In genomic region chr16:1990336-1991134, GRCh38 we compare ENCODE assay signal across 8 cellular contexts. TPM values are rescaled to one million over a fixed set of nuclear protein-coding genes. Genes with fewer than 3 reads are reported as not detected.
DNase-seq lines count a peak whose midpoint lies in the region; ATAC-seq and TF ChIP-seq lines count a peak whose summit lies in the region.

No MANE protein-coding gene starts in this region.

- WGBS in esophagus, 2 donors, result 3 to 4% methylated on average over 43 to 52 of the region's 52 CpGs
- 6% methylated on average over 47 of the region's 52 CpGs for WGBS in smooth muscle cell (ENCODE audit: low lambda C conversion rate)

- H3K4me3 ChIP-seq in SK-N-MC (peak overlapping the region; percentile 74), esophagus (ENCODE audit: low read depth in 1 of 2, low read length in 2 of 2) (peak overlapping the region; percentile 17 to 33), smooth muscle cell (peak overlapping the region; percentile 46)

- peak overlapping the region; percentile 82 for H3K4me2 ChIP-seq in smooth muscle cell

- H3K9me3 ChIP-seq in SK-N-MC (ENCODE audit: low read depth, low read length) (no peaks in the 10 kb centered on the region), esophagus (ENCODE audit: control insufficient read depth in 2 of 2, insufficient read depth in 1 of 2, low read depth in 1 of 2, low read length in 1 of 2) (peaks cover 0 to 4% of the 10 kb centered on the region in 2 donors), smooth muscle cell (replicated peaks; ENCODE audit: low read depth) (no peaks in the 10 kb centered on the region)

- H3K4me1 ChIP-seq in esophagus (ENCODE audit: control insufficient read depth in 2 of 2, insufficient read depth in 2 of 2, low read length in 1 of 2) (peaks cover 7 to 29% of the 10 kb centered on the region in 2 donors), smooth muscle cell (ENCODE audit: low read depth) (peaks cover 10% of the 10 kb centered on the region)

- H3K36me3 ChIP-seq in SK-N-MC (ENCODE audit: insufficient read depth, low read length), result no peaks in the 10 kb centered on the region
- H3K36me3 ChIP-seq in esophagus (ENCODE audit: control insufficient read depth in 2 of 2, insufficient read depth in 2 of 2, low read length in 1 of 2), result peaks cover 0 to 11% of the 10 kb centered on the region in 2 donors
- H3K36me3 ChIP-seq in smooth muscle cell (ENCODE audit: low read depth), result no peaks in the 10 kb centered on the region

- H3K79me2 ChIP-seq in smooth muscle cell (ENCODE audit: low read depth), result no peaks in the 10 kb centered on the region

- DNase-seq in SK-N-MC (ENCODE audit: low read depth, low spot score) (no peak), smooth muscle cell (lab: John Stamatoyannopoulos, UW; ENCODE audit: unreplicated experiment) (no peak)
- DNase-seq in NK-92 treated with Interleukin-12 subunit alpha and Interleukin-12 subunit beta, amount 100 ng/mL, for 24 hours (lab: John Stamatoyannopoulos, UW), result no peak

- no peak for TF ChIP-seq CTCF in 22Rv1 (IDR thresholded peaks at IDR 0.05)
- TF ChIP-seq CTCF in smooth muscle cell (IDR thresholded peaks at IDR 0.05; ENCODE audit: borderline replicate concordance, insufficient read depth, poor library complexity, severe bottlenecking), result no peak

- H4K20me1 ChIP-seq in smooth muscle cell (ENCODE audit: low read depth), result no peaks in the 10 kb centered on the region

- H3K27ac ChIP-seq in 22Rv1 (peak overlapping the region; percentile 78), SK-N-MC (no peak overlapping the region), esophagus (ENCODE audit: low read depth in 2 of 2, low read length in 1 of 2) (peak overlapping the region in 1 of 2 donors; percentile 6), smooth muscle cell (ENCODE audit: low read depth) (no peak overlapping the region)

- peak; percentile 15 for TF ChIP-seq POLR2A in GM15510 (IDR thresholded peaks at IDR 0.05; ENCODE audit: borderline replicate concordance, extremely low read depth, insufficient read length)

- H3K27me3 ChIP-seq in esophagus (ENCODE audit: control insufficient read depth in 1 of 2, insufficient read depth in 2 of 2, low read length in 2 of 2), result peaks cover 0 to 18% of the 10 kb centered on the region in 2 donors
- H3K27me3 ChIP-seq in smooth muscle cell (ENCODE audit: low read depth), result peaks cover 39% of the 10 kb centered on the region

- no peak overlapping the region for H2AFZ ChIP-seq in smooth muscle cell (ENCODE audit: low read depth)

- H3K9ac ChIP-seq in SK-N-MC (ENCODE audit: insufficient read length) (no peak overlapping the region), smooth muscle cell (ENCODE audit: low read depth) (no peak overlapping the region)

- ATAC-seq in HG03039 (IDR thresholded peaks at IDR 0.05; ENCODE audit: unreplicated experiment) (no peak), GM21381 (IDR thresholded peaks at IDR 0.05; ENCODE audit: unreplicated experiment) (no peak)

- peaks cover 13% of the 10 kb centered on the region for H3F3A ChIP-seq in smooth muscle cell (ENCODE audit: low read depth)

RNA-seq across cellular contexts. Expression of gene SYNGR3, which starts 0.8 kb away (rescaled TPM):
- polyA plus RNA-seq in esophagus (under 1 TPM; 0.06 to 0.36 TPM), smooth muscle cell (8.7 and 16.8 TPM in 2 replicates)
- total RNA-seq in smooth muscle cell, result 3.0 and 4.4 TPM in 2 replicates

RNA-seq across cellular contexts. Expression of gene GFER, which starts 6.5 kb away (rescaled TPM):
- polyA plus RNA-seq in esophagus (10 to 100 TPM; 13.1 to 23.1 TPM), smooth muscle cell (33.5 and 41.2 TPM in 2 replicates)
- 12.1 and 15.1 TPM in 2 replicates for total RNA-seq in smooth muscle cell

RNA-seq across cellular contexts. Expression of gene NOXO1, which starts 9.3 kb away (rescaled TPM):
- 1 to 10 TPM; 2.7 to 9.3 TPM for polyA plus RNA-seq in esophagus
- total RNA-seq in smooth muscle cell, result 0.13 TPM in 1 of 2 replicates, not detected in the other
- polyA plus RNA-seq in smooth muscle cell, result 0.35 and 1.7 TPM in 2 replicates

RNA-seq across cellular contexts. Expression of gene TBL3, which starts 18.7 kb away (rescaled TPM):
- polyA plus RNA-seq in esophagus, result 10 to 100 TPM; 56.6 to 59.0 TPM
- 25.8 and 28.5 TPM in 2 replicates for total RNA-seq in smooth muscle cell
- polyA plus RNA-seq in smooth muscle cell, result 62.0 and 81.7 TPM in 2 replicates

RNA-seq across cellular contexts. Expression of gene ZNF598, which starts 19.1 kb away (rescaled TPM):
- polyA plus RNA-seq in esophagus (10 to 100 TPM; 27.9 to 36.4 TPM), smooth muscle cell (27.9 and 32.7 TPM in 2 replicates)
- 23.2 and 27.2 TPM in 2 replicates for total RNA-seq in smooth muscle cell
